ENCODE assay signal across 8 cellular contexts in the genomic region with DNA sequence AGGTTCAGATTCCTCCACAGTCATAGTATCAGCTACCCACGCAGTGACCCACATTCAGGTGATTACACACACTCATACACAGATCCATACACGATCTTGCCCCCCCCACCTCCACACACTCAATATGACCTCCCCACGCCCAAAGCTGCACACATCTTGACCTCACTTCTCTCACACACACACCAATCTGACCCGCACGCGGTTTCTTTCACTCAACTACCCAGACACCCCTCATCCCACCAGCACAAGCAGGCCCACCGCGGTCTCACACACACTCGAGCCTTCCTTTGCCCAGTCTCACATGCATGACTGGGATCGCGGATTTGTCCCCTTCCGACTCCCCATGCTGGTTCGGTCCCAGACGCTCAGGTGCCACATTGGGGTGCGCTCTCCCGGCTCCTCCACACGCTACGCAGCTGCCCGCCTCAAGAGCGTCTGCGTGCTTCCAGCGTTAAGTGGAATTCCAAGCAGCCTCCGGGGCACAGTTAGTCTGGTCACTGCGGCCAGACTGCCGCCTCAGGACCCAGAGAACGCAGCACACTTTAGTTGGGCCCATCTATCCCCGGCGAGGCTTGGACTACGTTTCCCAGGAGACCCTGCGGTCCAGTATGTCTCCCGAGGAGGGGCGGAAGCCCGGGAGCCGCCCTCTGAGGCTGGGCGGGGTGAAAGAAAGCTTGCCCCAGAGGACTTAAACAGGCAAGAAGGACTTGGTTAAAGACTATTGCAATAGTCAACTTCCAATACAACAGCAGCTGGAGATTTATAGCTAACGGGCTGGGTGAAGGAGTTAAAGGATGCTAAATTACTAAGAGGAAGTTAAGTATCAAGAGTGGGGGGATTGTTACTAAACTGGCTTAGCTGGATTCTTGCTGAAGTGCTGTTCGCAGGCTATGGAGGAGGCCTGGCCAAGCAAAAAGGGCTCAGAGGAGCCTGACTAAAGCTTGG. TPM values are rescaled to one million over a fixed set of nuclear protein-coding genes. Genes with fewer than 3 reads are reported as not detected.
A peak's percentile ranks its signal among the peaks of the same experiment; 100 is the strongest.
DNase-seq lines count a peak whose midpoint lies in the region; ATAC-seq and TF ChIP-seq lines count a peak whose summit lies in the region.

No MANE protein-coding gene starts in this region.

- H3K4me3 ChIP-seq in A673 (ENCODE audit: low read depth, low read length, poor library complexity, severe bottlenecking), result peak overlapping the region; percentile 65

- H3K27ac ChIP-seq in A673 (ENCODE audit: low read depth, low read length, poor library complexity, severe bottlenecking), result peak overlapping the region; percentile 71

- POLR2A ChIA-PET in A673 (lab: Charles Lee; ENCODE audit: low non-redundant PET), result interaction anchor here (0.6 kb wide), 1 partner anchor 694 kb away, joined by 3 read pairs; no protein-coding TSS in a partner anchor

- intact Hi-C loops in A673 (cut with micrococcal nuclease; ENCODE audit: unreplicated experiment), result loop anchor here (1.0 kb wide), 1 partner anchor 53 kb away; no protein-coding TSS in a partner anchor

- peak; percentile 66 for ATAC-seq in GM18861 (IDR thresholded peaks at IDR 0.05; ENCODE audit: unreplicated experiment)
- peak; percentile 75 for ATAC-seq in HG03097 (IDR thresholded peaks at IDR 0.05; ENCODE audit: low FRiP score, unreplicated experiment)

- no peak for TF ChIP-seq CTCF in A673 (conservative IDR thresholded peaks at IDR 0.05; ENCODE audit: low read depth, low read length)

- DNase-seq in A673 (ENCODE audit: low spot score) (peak; percentile 89), NCI-H2227 (lab: John Stamatoyannopoulos, UW; ENCODE audit: unreplicated experiment) (peak; percentile 83), cerebellar cortex (ENCODE audit: low spot score) (peak; percentile 93), islet precursor cell (peak; percentile 97)
- peak; percentile 88 for DNase-seq in activated CD4-positive, CD25-positive, alpha-beta regulatory T cell treated with anti-CD3 and anti-CD28 coated beads, Interleukin-2, amount 50 U/mL, for 16 hours (ENCODE audit: low read depth, low spot score)
- peak; percentile 76 to 78 for DNase-seq in stimulated activated CD4-positive, alpha-beta T cell treated with anti-CD3 and anti-CD28 coated beads, Interleukin-12 subunit alpha, Interleukin-12 subunit beta, amount 100 ng/mL, for 24 hours (ENCODE audit: low read depth in 2 of 2)

- H3K4me1 ChIP-seq in A673 (ENCODE audit: insufficient read depth, low read length, poor library complexity, severe bottlenecking), result no peaks in the 10 kb centered on the region

- no peaks in the 10 kb centered on the region for H3K27me3 ChIP-seq in A673 (replicated peaks; ENCODE audit: insufficient read depth, low read depth, low read length, poor library complexity)

- no peaks in the 10 kb centered on the region for H3K36me3 ChIP-seq in A673 (ENCODE audit: insufficient read depth, low read length, poor library complexity, severe bottlenecking)

- CTCF ChIA-PET in A673 (lab: Charles Lee), result no interaction called here

- H3K9me3 ChIP-seq in A673 (ENCODE audit: low read depth, low read length, poor library complexity, severe bottlenecking), result peaks cover 16% of the 10 kb centered on the region

- no TSS peak for BruUV-seq in A673 (replicated peaks; lab: Mats Ljungman, UMichigan)

RNA-seq across cellular contexts. Expression of a gene that starts 0.7 kb away (rescaled TPM):
- 2.8 and 4.1 TPM in 2 replicates for total RNA-seq in A673 (2021)

RNA-seq across cellular contexts. Expression of a gene that starts 11.8 kb away (rescaled TPM):
- 4.4 and 4.9 TPM in 2 replicates for total RNA-seq in A673 (2021)

Comparison
In these comparisons a context has a peak if more than half of its experiments do, and no peak if none do; other contexts are left out.
1. Peak in every context shown above with its lines: DNase-seq, ATAC-seq, H3K4me3 ChIP-seq and H3K27ac ChIP-seq.